8 cellular contexts compared by ENCODE assay signal in genomic region chr6:34671801-34672656, GRCh38. TPM values are rescaled to one million over a fixed set of nuclear protein-coding genes. Genes with fewer than 3 reads are reported as not detected.
A peak's percentile ranks its signal among the peaks of the same experiment; 100 is the strongest.
DNase-seq lines count a peak whose midpoint lies in the region; ATAC-seq and TF ChIP-seq lines count a peak whose summit lies in the region.

No MANE protein-coding gene starts in this region.

- peaks cover 11% of the 10 kb centered on the region for H4K20me1 ChIP-seq in GM23338 (replicated peaks; ENCODE audit: insufficient read depth)

- H3K9me2 ChIP-seq in GM23338 (ENCODE audit: insufficient read depth) = no peaks in the 10 kb centered on the region

- peaks cover 9% of the 10 kb centered on the region for H3K4me1 Mint-ChIP-seq in GM23338

- TF ChIP-seq CTCF in GM10266 (IDR thresholded peaks at IDR 0.05; ENCODE audit: control insufficient read depth, insufficient read depth, low read depth, missing control alignments) = no peak
- TF ChIP-seq CTCF in GM23338 (conservative IDR thresholded peaks at IDR 0.05; ENCODE audit: low read depth in 2 of 2) = no peak
- no peak for TF ChIP-seq CTCF in left ventricle myocardium inferior (IDR thresholded peaks at IDR 0.05; ENCODE audit: borderline replicate concordance)
- no peak for TF ChIP-seq CTCF in coronary artery (IDR thresholded peaks at IDR 0.05)

- peak overlapping the region; percentile 54 for H3K27ac Mint-ChIP-seq in GM23338

- no peaks in the 10 kb centered on the region for H3K36me3 Mint-ChIP-seq in GM23338 (ENCODE audit: low read depth)

- H3K27me3 ChIP-seq in GM23338 (ENCODE audit: insufficient read depth) = no peaks in the 10 kb centered on the region
- H3K27me3 ChIP-seq in left ventricle myocardium inferior (ENCODE audit: low read depth) = no peaks in the 10 kb centered on the region

- H3K9me3 Mint-ChIP-seq in GM23338 = no peaks in the 10 kb centered on the region

- H3K9me3 ChIP-seq in left ventricle myocardium inferior (replicated peaks) = no peaks in the 10 kb centered on the region

- H3K4me3 Mint-ChIP-seq in GM23338 = no peak overlapping the region

- H3K36me3 ChIP-seq in GM23338 (ENCODE audit: insufficient read depth) (no peaks in the 10 kb centered on the region), left ventricle myocardium inferior (no peaks in the 10 kb centered on the region)

- peak; percentile 56 for ATAC-seq in GM23338

- peak overlapping the region; percentile 48; the same call in 1 of the 2 replicates for H3K27ac ChIP-seq in GM23338 (ENCODE audit: low read depth)
- peak overlapping the region; percentile 67 for H3K27ac ChIP-seq in left ventricle myocardium inferior (replicated peaks)
- peak overlapping the region in 1 of 2 donors; percentile 39 for H3K27ac ChIP-seq in coronary artery

- H3K27me3 Mint-ChIP-seq in GM23338 (ENCODE audit: insufficient read depth, low read depth, poor library complexity) = no peaks in the 10 kb centered on the region

- H3F3A ChIP-seq in GM23338 (replicated peaks; ENCODE audit: low read depth) = no peaks in the 10 kb centered on the region

- 0 out of 2 replicates have a peak, but pooled peaks cover 7% of the 10 kb centered on the region for H3K4me1 ChIP-seq in GM23338 (ENCODE audit: insufficient read depth)
- peaks cover 45% of the 10 kb centered on the region for H3K4me1 ChIP-seq in left ventricle myocardium inferior

- peaks cover 98% of the 10 kb centered on the region for H3K79me2 ChIP-seq in GM23338 (replicated peaks; ENCODE audit: insufficient read depth)

- intact Hi-C loops in left ventricle myocardium inferior (cut with micrococcal nuclease) = no loop called here

- DNase-seq in GM10266 (ENCODE audit: extremely low spot score) (peak; percentile 79), GM23338 (ENCODE audit: low spot score) (no peak), MV-4-11 (lab: John Stamatoyannopoulos, UW) (peak; percentile 74), left ventricle myocardium inferior (no peak), coronary artery (ENCODE audit: low spot score) (no peak), GDM1 (lab: John Stamatoyannopoulos, UW) (no peak)
- peak; percentile 64 for DNase-seq in activated T-cell treated with anti-CD3 and anti-CD28 coated beads, Interleukin-2, amount 50 U/mL, for 1 hour
- peak; percentile 67 to 68 for DNase-seq in stimulated activated CD8-positive, alpha-beta memory T cell treated with anti-CD3 and anti-CD28 coated beads, Interleukin-15, amount 100 ng/mL, for 48 hours (ENCODE audit: low read depth in 2 of 2)

- no peak overlapping the region for H3K4me2 ChIP-seq in GM23338

- H3K4me3 ChIP-seq in GM23338 (no peak overlapping the region), left ventricle myocardium inferior (no peak overlapping the region), coronary artery (no peak overlapping the region)

- no peak overlapping the region for H2AFZ ChIP-seq in GM23338

TF ChIP-seq in GM23338, 12 proteins besides CTCF, POLR2A, EP300 and RAD21:
- no peak for TF ChIP-seq STAT1 (IDR thresholded peaks at IDR 0.05; ENCODE audit: unreplicated experiment)

RNA-seq across cellular contexts. Expression of gene ILRUN, which starts 24.5 kb away (rescaled TPM):
- 76.4 and 80.1 TPM in 2 replicates for total RNA-seq in GM23338 (2014; rRNA removed; shearing (Covaris generic))
- polyA plus RNA-seq in GM23338 (2016; fragmentation: Nextera tagmentation; extraction: Ambion mirVana) = 17.6 and 19.2 TPM in 2 replicates
- total RNA-seq in left ventricle myocardium inferior = 132 TPM

Comparison
In these comparisons a context has a peak if more than half of its experiments do, and no peak if none do; other contexts are left out.
1. DNase-seq: peak in GM10266 (single experiment), MV-4-11 (single experiment), activated T-cell treated with anti-CD3 and anti-CD28 coated beads, Interleukin-2, amount 50 U/mL, for 1 hour (single experiment) and stimulated activated CD8-positive, alpha-beta memory T cell treated with anti-CD3 and anti-CD28 coated beads, Interleukin-15, amount 100 ng/mL, for 48 hours (2 of 2); none in GM23338 (single experiment), left ventricle myocardium inferior (single experiment), coronary artery (single experiment) and GDM1 (single experiment).